ENCODE assay signal across 9 cellular contexts in genomic region chr1:28553229-28553930, GRCh38. TPM values are rescaled to one million over a fixed set of nuclear protein-coding genes. Genes with fewer than 3 reads are reported as not detected.
A peak's percentile ranks its signal among the peaks of the same experiment; 100 is the strongest.
DNase-seq lines count a peak whose midpoint lies in the region; ATAC-seq, FAIRE-seq and TF ChIP-seq lines count a peak whose summit lies in the region.
"Had no signal": no experiment of that assay in that cellular context is flagged by ENCODE, and none has a peak within 500 bp of the region (broad histone marks: within the 10 kb centered on the region; RNA-seq: fewer than 3 reads in every experiment).

No MANE protein-coding gene starts in this region.

- H3K4me2 ChIP-seq in DND-41 (ENCODE audit: insufficient read depth, low read length): peak overlapping the region; percentile 91

- no peaks in the 10 kb centered on the region for H4K20me1 ChIP-seq in DND-41 (ENCODE audit: insufficient read depth, low read length)

- H3K27me3 ChIP-seq in DND-41 (ENCODE audit: insufficient read depth, low read length, poor library complexity): no peaks in the 10 kb centered on the region
- no peaks in the 10 kb centered on the region for H3K27me3 ChIP-seq in spleen (replicated peaks in 1 of 7)

- H3K9ac ChIP-seq in DND-41 (ENCODE audit: low read depth, low read length) (peak overlapping the region; percentile 83), kidney (ENCODE audit: low read length in 2 of 2) (peak overlapping the region; percentile 91 to 98)

- DNase-seq in DND-41: peak; percentile 48
- no peak for DNase-seq in GM19239 (ENCODE audit: insufficient read length, low spot score)
- DNase-seq in choroid plexus epithelial cell (ENCODE audit: low read depth): peak; percentile 46
- DNase-seq in kidney: peak; percentile 87
- DNase-seq in spleen: peak; percentile 87
- no peak for DNase-seq in SKM-1 (lab: John Stamatoyannopoulos, UW; ENCODE audit: unreplicated experiment)

- H3K4me3 ChIP-seq in DND-41 (ENCODE audit: low read depth in 1 of 2, low read length in 2 of 2) (peak overlapping the region; percentile 72 to 97), choroid plexus epithelial cell (ENCODE audit: low read depth, low read length) (peak overlapping the region; percentile 91), kidney (ENCODE audit: low read length in 2 of 2) (peak overlapping the region; percentile 96 to 99), spleen (peak overlapping the region; percentile 59 to 90 (median 81))

- H3K27ac ChIP-seq in DND-41 (ENCODE audit: low read length) (peak overlapping the region; percentile 79), kidney (ENCODE audit: low read depth in 2 of 2, low read length in 2 of 2) (peak overlapping the region; percentile 64 to 77), spleen (peak overlapping the region; percentile 84 to 91 (median 86))

- ATAC-seq in DND-41 (ENCODE audit: insufficient read depth, low read depth): peak; percentile 41
- ATAC-seq in HG03432 (IDR thresholded peaks at IDR 0.05; ENCODE audit: unreplicated experiment): peak; percentile 31
- ATAC-seq in SK-N-SH treated with all-trans-retinoic acid at 6 μM for 48 hours: peak; percentile 73

- 1 to 3% (median 2%) methylated on average over 22 to 31 of the region's 31 CpGs for WGBS in spleen, 5 donors

- no peaks in the 10 kb centered on the region for H3K9me3 ChIP-seq in DND-41 (ENCODE audit: insufficient read depth, low read length, severe bottlenecking)
- no peaks in the 10 kb centered on the region for H3K9me3 ChIP-seq in kidney (ENCODE audit: control insufficient read depth in 1 of 2, low read length in 2 of 2)
- H3K9me3 ChIP-seq in spleen: no peaks in the 10 kb centered on the region

- intact Hi-C loops in kidney (cut with DNase I) (no loop called here), spleen (cut with DNase I; ENCODE audit: low total_unique reads) (no loop called here)

- no peak for TF ChIP-seq CTCF in DND-41 (IDR thresholded peaks at IDR 0.05; ENCODE audit: borderline replicate concordance, extremely low read depth, low read length, poor library complexity, severe bottlenecking)
- TF ChIP-seq CTCF in choroid plexus epithelial cell (conservative IDR thresholded peaks at IDR 0.05; ENCODE audit: low read depth, low read length): no peak
- no peak for TF ChIP-seq CTCF in kidney (IDR thresholded peaks at IDR 0.05; ENCODE audit: borderline replicate concordance, extremely low read depth, insufficient read depth)
- TF ChIP-seq CTCF in spleen (IDR thresholded peaks at IDR 0.05 in 8 of 11, conservative IDR thresholded peaks at IDR 0.05 in 3 of 11): no peak

- H3K36me3 ChIP-seq in DND-41 (ENCODE audit: insufficient read depth, low read length) (peaks cover 18% of the 10 kb centered on the region), kidney (ENCODE audit: control insufficient read depth in 1 of 2, insufficient read depth in 2 of 2, low read length in 2 of 2) (no peaks in the 10 kb centered on the region), spleen (peaks cover 0 to 42% (median 25%) of the 10 kb centered on the region in 6 donors)

- H2AFZ ChIP-seq in DND-41 (ENCODE audit: low read depth, low read length): peak overlapping the region; percentile 99

- H3K4me1 ChIP-seq in DND-41 (ENCODE audit: insufficient read depth, low read length): peaks cover 23% of the 10 kb centered on the region
- no peaks in the 10 kb centered on the region for H3K4me1 ChIP-seq in kidney (ENCODE audit: control insufficient read depth in 1 of 2, insufficient read depth in 1 of 2, low read depth in 1 of 2, low read length in 2 of 2)
- H3K4me1 ChIP-seq in spleen: peaks cover 3 to 39% (median 22%) of the 10 kb centered on the region in 6 donors

- TF ChIP-seq POLR2A in spleen (IDR thresholded peaks at IDR 0.05): no peak

- H3K79me2 ChIP-seq in DND-41 (ENCODE audit: insufficient read depth, low read length): peaks cover 20% of the 10 kb centered on the region

- FAIRE-seq in GM19239 (lab: Jason Lieb, UNC) (peak; percentile 37), kidney (lab: Jason Lieb, UNC) (no peak)
- FAIRE-seq: frontal cortex had no signal

TF ChIP-seq in SK-N-SH treated with all-trans-retinoic acid at 6 μM for 48 hours, 23 proteins besides CTCF, POLR2A, EP300 and RAD21 (continues in another document):
- TF ChIP-seq ISL1 (CRISPR knock-in tag; IDR thresholded peaks at IDR 0.05) (no peak), OSR1 (CRISPR knock-in tag; IDR thresholded peaks at IDR 0.05) (no peak), ZNF70 (CRISPR knock-in tag; IDR thresholded peaks at IDR 0.05) (no peak), GLIS3 (CRISPR knock-in tag; IDR thresholded peaks at IDR 0.05) (no peak), POU6F1 (CRISPR knock-in tag; IDR thresholded peaks at IDR 0.05; ENCODE audit: borderline replicate concordance, low read depth) (no peak), ZNF565 (CRISPR knock-in tag; conservative IDR thresholded peaks at IDR 0.05; ENCODE audit: low read depth) (no peak), ARNTL (CRISPR knock-in tag; IDR thresholded peaks at IDR 0.05; ENCODE audit: borderline replicate concordance, low read depth) (no peak), BACH2 (CRISPR knock-in tag; IDR thresholded peaks at IDR 0.05; ENCODE audit: borderline replicate concordance) (no peak), PPARA (CRISPR knock-in tag; IDR thresholded peaks at IDR 0.05; ENCODE audit: borderline replicate concordance) (no peak), CREB5 (CRISPR knock-in tag; IDR thresholded peaks at IDR 0.05; ENCODE audit: low read depth) (no peak), CSDC2 (CRISPR knock-in tag; IDR thresholded peaks at IDR 0.05) (no peak), ZFP30 (CRISPR knock-in tag; IDR thresholded peaks at IDR 0.05) (no peak), RARB (CRISPR knock-in tag; IDR thresholded peaks at IDR 0.05) (no peak), SNAI2 (CRISPR knock-in tag; IDR thresholded peaks at IDR 0.05) (no peak)
- TF ChIP-seq, protein P1, sequence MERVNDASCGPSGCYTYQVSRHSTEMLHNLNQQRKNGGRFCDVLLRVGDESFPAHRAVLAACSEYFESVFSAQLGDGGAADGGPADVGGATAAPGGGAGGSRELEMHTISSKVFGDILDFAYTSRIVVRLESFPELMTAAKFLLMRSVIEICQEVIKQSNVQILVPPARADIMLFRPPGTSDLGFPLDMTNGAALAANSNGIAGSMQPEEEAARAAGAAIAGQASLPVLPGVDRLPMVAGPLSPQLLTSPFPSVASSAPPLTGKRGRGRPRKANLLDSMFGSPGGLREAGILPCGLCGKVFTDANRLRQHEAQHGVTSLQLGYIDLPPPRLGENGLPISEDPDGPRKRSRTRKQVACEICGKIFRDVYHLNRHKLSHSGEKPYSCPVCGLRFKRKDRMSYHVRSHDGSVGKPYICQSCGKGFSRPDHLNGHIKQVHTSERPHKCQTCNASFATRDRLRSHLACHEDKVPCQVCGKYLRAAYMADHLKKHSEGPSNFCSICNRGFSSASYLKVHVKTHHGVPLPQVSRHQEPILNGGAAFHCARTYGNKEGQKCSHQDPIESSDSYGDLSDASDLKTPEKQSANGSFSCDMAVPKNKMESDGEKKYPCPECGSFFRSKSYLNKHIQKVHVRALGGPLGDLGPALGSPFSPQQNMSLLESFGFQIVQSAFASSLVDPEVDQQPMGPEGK (CRISPR knock-in tag; IDR thresholded peaks at IDR 0.05; ENCODE audit: borderline replicate concordance): no peak
- TF ChIP-seq, protein P2, sequence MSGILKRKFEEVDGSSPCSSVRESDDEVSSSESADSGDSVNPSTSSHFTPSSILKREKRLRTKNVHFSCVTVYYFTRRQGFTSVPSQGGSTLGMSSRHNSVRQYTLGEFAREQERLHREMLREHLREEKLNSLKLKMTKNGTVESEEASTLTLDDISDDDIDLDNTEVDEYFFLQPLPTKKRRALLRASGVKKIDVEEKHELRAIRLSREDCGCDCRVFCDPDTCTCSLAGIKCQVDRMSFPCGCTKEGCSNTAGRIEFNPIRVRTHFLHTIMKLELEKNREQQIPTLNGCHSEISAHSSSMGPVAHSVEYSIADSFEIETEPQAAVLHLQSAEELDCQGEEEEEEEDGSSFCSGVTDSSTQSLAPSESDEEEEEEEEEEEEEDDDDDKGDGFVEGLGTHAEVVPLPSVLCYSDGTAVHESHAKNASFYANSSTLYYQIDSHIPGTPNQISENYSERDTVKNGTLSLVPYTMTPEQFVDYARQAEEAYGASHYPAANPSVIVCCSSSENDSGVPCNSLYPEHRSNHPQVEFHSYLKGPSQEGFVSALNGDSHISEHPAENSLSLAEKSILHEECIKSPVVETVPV (CRISPR knock-in tag; IDR thresholded peaks at IDR 0.05): no peak

RNA-seq across cellular contexts. Expression of gene TRNAU1AP, which starts 0.5 kb away (rescaled TPM):
- total RNA-seq in kidney (30.2 TPM), spleen (10 to 100 TPM; 14.0 to 25.7 (median 22.5) TPM)
- polyA plus RNA-seq in kidney (ENCODE audit: insufficient read depth, low read depth, low replicate concordance) (27.7 TPM), spleen (10 to 100 TPM; 24.7 to 26.6 (median 26.6) TPM)

RNA-seq across cellular contexts. Expression of gene RAB42, which starts 38.7 kb away (rescaled TPM):
- total RNA-seq in kidney (3.3 TPM), spleen (10 to 100 TPM in 3 of 7 donors, 1 to 10 TPM in 4; 3.1 to 18.9 (median 9.1) TPM)
- polyA plus RNA-seq in kidney (ENCODE audit: insufficient read depth, low read depth, low replicate concordance) (0.32 TPM), spleen (1 to 10 TPM; 1.9 to 9.0 (median 8.0) TPM)

RNA-seq across cellular contexts. Expression of gene RCC1, which starts 47.5 kb away (rescaled TPM):
- total RNA-seq in kidney: 19.9 TPM
- 5.7 TPM for polyA plus RNA-seq in kidney (ENCODE audit: insufficient read depth, low read depth, low replicate concordance)
- 10 to 100 TPM; 15.1 to 26.2 (median 22.4) TPM for total RNA-seq in spleen
- 10 to 100 TPM; 23.6 to 29.0 (median 28.9) TPM for polyA plus RNA-seq in spleen

Comparison
In these comparisons a context has a peak if more than half of its experiments do, and no peak if none do; other contexts are left out.
1. DNase-seq: peak in DND-41 (single experiment), choroid plexus epithelial cell (single experiment), kidney (single experiment) and spleen (single experiment); none in GM19239 (single experiment) and SKM-1 (single experiment).
2. Peak in every context shown above with its lines, with median percentiles within 50 percentile points of each other: ATAC-seq, H3K27ac ChIP-seq and H3K4me3 ChIP-seq.